ENCODE assay signal across 20 cellular contexts in the genomic region with DNA sequence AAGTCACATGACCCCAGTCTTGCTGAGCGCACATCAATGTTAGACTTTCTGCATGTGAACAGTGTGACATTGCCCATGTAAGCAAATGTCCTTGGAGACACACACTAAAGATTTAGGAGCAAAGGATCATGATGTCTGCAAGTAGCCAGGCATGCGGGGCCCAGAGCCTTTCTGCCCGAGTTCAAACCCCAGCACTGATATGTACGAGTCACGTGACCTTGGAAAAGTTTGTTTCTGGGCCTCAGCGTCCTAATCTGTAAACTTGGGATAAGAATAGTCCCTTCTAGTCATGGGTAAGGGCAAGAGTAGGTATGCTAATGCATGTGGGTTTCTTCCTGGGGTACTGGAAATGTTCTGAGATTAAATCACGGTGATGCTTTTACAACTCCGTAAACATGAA. TPM values are rescaled to one million over a fixed set of nuclear protein-coding genes. Genes with fewer than 3 reads are reported as not detected.
DNase-seq lines count a peak whose midpoint lies in the region; ATAC-seq, FAIRE-seq and TF ChIP-seq lines count a peak whose summit lies in the region.
"Had no signal": no experiment of that assay in that cellular context is flagged by ENCODE, and none has a peak within 500 bp of the region (broad histone marks: within the 10 kb centered on the region; RNA-seq: fewer than 3 reads in every experiment).

No MANE protein-coding gene starts in this region.

- WGBS in SK-N-SH (ENCODE audit: low lambda C conversion rate): 68% methylated on average over 7 of the region's 8 CpGs
- WGBS in IMR-90 (ENCODE audit: extremely low coverage in 2 of 2, insufficient read length in 1 of 2), 2 experiments: 81% methylated on average over 5 of the region's 8 CpGs; no CpG with 5 or more reads in 1 of the 2 experiments
- WGBS in H1 (ENCODE audit: extremely low coverage in 1 of 2, insufficient coverage in 1 of 2, insufficient read length in 1 of 2, insufficient replicate concordance in 2 of 2, low coverage in 1 of 2, low lambda C conversion rate in 2 of 2, missing lambda C conversion rate in 1 of 2), 2 experiments: 95% methylated on average over 8 of the region's 8 CpGs; no CpG with 5 or more reads in 1 of the 2 experiments

- dilution Hi-C loops in IMR-90 (cut with HindIII; ENCODE audit: low sequenced_read_pairs, unreplicated experiment): no loop called here

- H3K79me2 ChIP-seq in SK-N-SH (ENCODE audit: insufficient read depth) (no peaks in the 10 kb centered on the region), H1 (ENCODE audit: control insufficient read depth in 1 of 2, insufficient read depth in 2 of 2, low read length in 2 of 2) (no peaks in the 10 kb centered on the region)

- H3K9me3 ChIP-seq in SK-N-SH (no peaks in the 10 kb centered on the region), IMR-90 (ENCODE audit: control insufficient read depth, insufficient read depth, low read length) (peaks cover 1% of the 10 kb centered on the region; the same call in 1 of the 2 replicates), H1 (ENCODE audit: insufficient read depth in 2 of 2, low read depth in 1 of 2, low read length in 1 of 2) (no peaks in the 10 kb centered on the region)

- H4K20me1 ChIP-seq in SK-N-SH (ENCODE audit: insufficient read depth): no peaks in the 10 kb centered on the region
- no peaks in the 10 kb centered on the region for H4K20me1 ChIP-seq in IMR-90 (ENCODE audit: insufficient read depth, low read length)
- no peaks in the 10 kb centered on the region for H4K20me1 ChIP-seq in H1 (replicated peaks in 1 of 2; ENCODE audit: control insufficient read depth in 1 of 2, insufficient read depth in 2 of 2, low read length in 2 of 2)

- H3K56ac ChIP-seq in IMR-90 (ENCODE audit: extremely low read depth, insufficient read depth, low read length): no peak overlapping the region
- H3K56ac ChIP-seq in H1 (replicated peaks; ENCODE audit: insufficient read length, low read depth, low read length): no peak overlapping the region

- H3K79me1 ChIP-seq in IMR-90 (ENCODE audit: low read depth in 1 of 2, low read length in 2 of 2) (no peaks in the 10 kb centered on the region), H1 (ENCODE audit: low read depth, low read length) (no peaks in the 10 kb centered on the region)

- H4K8ac ChIP-seq in IMR-90 (ENCODE audit: low read depth in 2 of 2, low read length in 2 of 2) (no peak overlapping the region), H1 (ENCODE audit: extremely low read depth, insufficient read depth, low read length) (no peak overlapping the region)

- H3K4me3 ChIP-seq in SK-N-SH (ENCODE audit: low read depth in 2 of 2, low read length in 1 of 2) (no peak overlapping the region), IMR-90 (ENCODE audit: insufficient read depth, low read depth, low read length) (no peak overlapping the region), H1 (ENCODE audit: extremely low read depth in 1 of 4, insufficient read depth in 2 of 4, low read depth in 3 of 4, low read length in 4 of 4) (no peak overlapping the region)
- H3K4me3 ChIP-seq: GM23248 had no signal

- H3K4me1 ChIP-seq in SK-N-SH (ENCODE audit: control insufficient read depth in 1 of 2, insufficient read depth in 2 of 2, low read depth in 1 of 2, low read length in 1 of 2) (no peaks in the 10 kb centered on the region), IMR-90 (ENCODE audit: control insufficient read depth, insufficient read depth, low read length) (no peaks in the 10 kb centered on the region), H1 (replicated peaks in 1 of 4; ENCODE audit: control insufficient read depth in 3 of 4, insufficient read depth in 4 of 4, low read length in 3 of 4) (no peaks in the 10 kb centered on the region)

- no peaks in the 10 kb centered on the region for H3K9me2 ChIP-seq in SK-N-SH

- no peak for TF ChIP-seq EP300 in SK-N-SH (IDR thresholded peaks at IDR 0.05; ENCODE audit: borderline replicate concordance in 1 of 2, low read depth in 1 of 2, low read length in 1 of 2)
- TF ChIP-seq EP300 in H1 (IDR thresholded peaks at IDR 0.05; ENCODE audit: borderline replicate concordance in 1 of 2, low read depth in 2 of 2, low read length in 2 of 2): no peak

- H4K91ac ChIP-seq in IMR-90 (ENCODE audit: insufficient read depth, low read depth, low read length) (no peak overlapping the region), H1 (replicated peaks; ENCODE audit: insufficient read length, low read length) (no peak overlapping the region)

- H2BK5ac ChIP-seq in IMR-90 (ENCODE audit: low read depth, low read length, poor library complexity, severe bottlenecking) (no peak overlapping the region), H1 (ENCODE audit: low read depth, low read length) (no peak overlapping the region)

- no TSS peak for BruUV-seq in IMR-90 (replicated peaks; lab: Mats Ljungman, UMichigan)

- no peak overlapping the region for H2BK12ac ChIP-seq in H1 (ENCODE audit: low read depth, low read length)

- H3K27me3 ChIP-seq in SK-N-SH (ENCODE audit: insufficient read depth) (no peaks in the 10 kb centered on the region; the same call in 1 of the 2 replicates), IMR-90 (ENCODE audit: control insufficient read depth, insufficient read depth, low read length) (no peaks in the 10 kb centered on the region; the same call in 1 of the 2 replicates), H1 (replicated peaks in 1 of 4; ENCODE audit: control insufficient read depth in 3 of 4, extremely low read depth in 1 of 4, insufficient read depth in 3 of 4, low read length in 3 of 4) (no peaks in the 10 kb centered on the region)

- POLR2A ChIA-PET in SK-N-SH (lab: Yijun Ruan, JAX): no interaction called here
- POLR2A ChIA-PET in IMR-90 (lab: Charles Lee; ENCODE audit: unreplicated experiment): no interaction called here
- POLR2A ChIA-PET in H1 (lab: Charles Lee; ENCODE audit: partially characterized antibody): no interaction called here

- H2BK120ac ChIP-seq in IMR-90 (ENCODE audit: low read depth, low read length) (no peak overlapping the region), H1 (replicated peaks; ENCODE audit: low read depth, low read length) (no peak overlapping the region)

- H3F3A ChIP-seq in SK-N-SH (replicated peaks; ENCODE audit: insufficient read depth): no peaks in the 10 kb centered on the region

- H3K9me1 ChIP-seq in IMR-90 (ENCODE audit: insufficient read depth, low read length): no peaks in the 10 kb centered on the region

- no peak for FAIRE-seq in H1 (lab: Jason Lieb, UNC)
- FAIRE-seq: D721Med, G401.6, HTR-8/SVneo had no signal

- TF ChIP-seq POLR2A in IMR-90 (IDR thresholded peaks at IDR 0.05; ENCODE audit: low read depth, low read length) (no peak), H1 (IDR thresholded peaks at IDR 0.05; ENCODE audit: control extremely low read depth in 1 of 2, low read depth in 2 of 2, low read length in 2 of 2) (no peak)

- no peak overlapping the region for H3K9ac ChIP-seq in SK-N-SH
- H3K9ac ChIP-seq in IMR-90 (ENCODE audit: low read depth, low read length): no peak overlapping the region
- no peak overlapping the region for H3K9ac ChIP-seq in H1 (replicated peaks in 1 of 4; ENCODE audit: extremely low read depth in 1 of 4, low read depth in 3 of 4, low read length in 3 of 4)
- H3K9ac ChIP-seq: GM23248 had no signal

- no peak overlapping the region for H3K23ac ChIP-seq in IMR-90 (ENCODE audit: low read depth, low read length)
- H3K23ac ChIP-seq in H1 (ENCODE audit: insufficient read length): no peak overlapping the region

- in situ Hi-C loops in IMR-90 (cut with MboI; ENCODE audit: low sequenced_read_pairs): loop anchor here (5.0 kb wide), 1 partner anchor 59 kb away; no protein-coding TSS in a partner anchor

- ATAC-seq in SK-N-SH treated with all-trans-retinoic acid at 6 μM for 48 hours (no peak), IMR-90 (ENCODE audit: low read depth) (no peak)
- ATAC-seq: CD8-positive, alpha-beta T cell had no signal

- no peak overlapping the region for H3K18ac ChIP-seq in IMR-90 (ENCODE audit: low read depth, low read length)
- no peak overlapping the region for H3K18ac ChIP-seq in H1 (ENCODE audit: extremely low read depth, low read length)

- H2BK20ac ChIP-seq in IMR-90 (ENCODE audit: low read depth, low read length): no peak overlapping the region
- H2BK20ac ChIP-seq in H1 (ENCODE audit: low read length): no peak overlapping the region

- no peaks in the 10 kb centered on the region for H3K23me2 ChIP-seq in H1 (ENCODE audit: low read depth, low read length)

- CTCF ChIA-PET in SK-N-SH (lab: Yijun Ruan, JAX): interaction anchor here (0.6 to 6.9 kb wide), 25 partner anchors 10 to 395 kb away, joined by 3 to 61 read pairs (median 7); a partner anchor contains a TSS
- CTCF ChIA-PET in IMR-90 (lab: Yijun Ruan, JAX): interaction anchor here (0.8 to 2.6 kb wide), 5 partner anchors 8 to 199 kb away, joined by 3 to 11 read pairs (median 3); no protein-coding TSS in a partner anchor
- CTCF ChIA-PET in H1 (lab: Charles Lee; ENCODE audit: partially characterized antibody): interaction anchor here (0.8 to 5.0 kb wide), 29 partner anchors 8 to 246 kb away, joined by 3 to 38 read pairs (median 5); a partner anchor contains a TSS

- no peak overlapping the region for H3K14ac ChIP-seq in IMR-90 (replicated peaks; ENCODE audit: low read depth, low read length)
- H3K14ac ChIP-seq in H1 (ENCODE audit: insufficient read length): no peak overlapping the region

- H2AFZ ChIP-seq in SK-N-SH (ENCODE audit: low read depth) (no peak overlapping the region), IMR-90 (replicated peaks; ENCODE audit: low read length, poor library complexity) (no peak overlapping the region), H1 (ENCODE audit: low read length) (peak overlapping the region; percentile 30; the same call in 1 of the 2 replicates)
- H2AFZ ChIP-seq: GM23248 had no signal

- H2AK5ac ChIP-seq in IMR-90 (ENCODE audit: low read depth, low read length): no peak overlapping the region
- no peak overlapping the region for H2AK5ac ChIP-seq in H1 (ENCODE audit: low read depth, low read length)

- no peak for DNase-seq in SK-N-SH
- DNase-seq in IMR-90: no peak
- DNase-seq in H1 (ENCODE audit: low read depth in 1 of 2, low spot score in 2 of 2): no peak
- no peak for DNase-seq in hepatic stellate cell (ENCODE audit: low spot score)
- no peak for DNase-seq in GDM1 (lab: John Stamatoyannopoulos, UW)
- DNase-seq: CD8-positive, alpha-beta T cell; COR-L47; DMS153; DMS79 treated with DMSO at 0.1 percent for 48 hours; EL; GM23248; H9; KG1 had no signal

- TF ChIP-seq CTCF in SK-N-SH (IDR thresholded peaks at IDR 0.05) (no peak), IMR-90 (conservative IDR thresholded peaks at IDR 0.05; ENCODE audit: low read depth, low read length) (no peak), H1 (IDR thresholded peaks at IDR 0.05; ENCODE audit: control extremely low read depth in 1 of 3, insufficient read depth in 1 of 3, low read depth in 1 of 3, low read length in 3 of 3) (no peak)

- intact Hi-C loops in IMR-90 (cut with micrococcal nuclease): loop anchor here (2.0 kb wide), 1 partner anchor 272 kb away; a partner anchor contains a TSS

- H3K27ac ChIP-seq in SK-N-SH (ENCODE audit: low read depth in 2 of 2, low read length in 1 of 2) (no peak overlapping the region), IMR-90 (ENCODE audit: insufficient read depth, low read length) (no peak overlapping the region), H1 (ENCODE audit: low read depth, low read length) (no peak overlapping the region)
- H3K27ac ChIP-seq: 22Rv1, GM23248 had no signal

- no peak overlapping the region for H2AK9ac ChIP-seq in IMR-90 (replicated peaks; ENCODE audit: low read depth, low read length, poor library complexity)

- H3K4ac ChIP-seq in IMR-90 (ENCODE audit: low read depth, low read length): no peak overlapping the region
- H3K4ac ChIP-seq in H1 (replicated peaks; ENCODE audit: insufficient read length, low read depth, low read length): no peak overlapping the region

- H3K4me2 ChIP-seq in SK-N-SH (no peak overlapping the region), IMR-90 (ENCODE audit: low read depth, low read length) (no peak overlapping the region), H1 (ENCODE audit: insufficient read depth in 1 of 2, low read depth in 2 of 2, low read length in 2 of 2) (no peak overlapping the region)

- no peak overlapping the region for H4K5ac ChIP-seq in IMR-90 (ENCODE audit: low read depth, low read length)
- no peak overlapping the region for H4K5ac ChIP-seq in H1 (ENCODE audit: insufficient read length, low read depth, low read length)

- H2BK15ac ChIP-seq in IMR-90 (ENCODE audit: low read depth, low read length) (no peak overlapping the region), H1 (ENCODE audit: low read length) (no peak overlapping the region)

- H3K36me3 ChIP-seq in SK-N-SH (replicated peaks in 1 of 2; ENCODE audit: control insufficient read depth in 1 of 2, insufficient read depth in 2 of 2, low read length in 1 of 2) (no peaks in the 10 kb centered on the region), IMR-90 (ENCODE audit: control insufficient read depth, insufficient read depth, low read length) (no peaks in the 10 kb centered on the region), H1 (ENCODE audit: control insufficient read depth in 2 of 4, insufficient read depth in 4 of 4, low read length in 3 of 4) (no peaks in the 10 kb centered on the region)

- TF ChIP-seq RAD21 in SK-N-SH (IDR thresholded peaks at IDR 0.05; ENCODE audit: low read length): no peak
- no peak for TF ChIP-seq RAD21 in IMR-90 (IDR thresholded peaks at IDR 0.05; ENCODE audit: low read length)
- TF ChIP-seq RAD21 in H1 (IDR thresholded peaks at IDR 0.05 in 1 of 2, conservative IDR thresholded peaks at IDR 0.05 in 1 of 2; ENCODE audit: low read depth in 2 of 2, low read length in 2 of 2): no peak

RNA-seq across cellular contexts. Expression of a gene that starts 16.8 kb away (rescaled TPM):
- polyA plus RNA-seq in SK-N-SH (2012; rRNA removed) (not detected in 2 replicates), IMR-90 (2012; rRNA removed) (not detected in 2 replicates), H1 (2011; rRNA removed) (0.20 TPM in 1 of 2 replicates, not detected in the other)
- polyA plus RNA-seq in SK-N-SH (2012; cell fraction: cytosol; rRNA removed): 0.04 TPM in 1 of 2 replicates, not detected in the other
- polyA plus RNA-seq in SK-N-SH (2012; cell fraction: nucleus; rRNA removed): not detected in 2 replicates
- 0.18 TPM in 1 of 2 replicates, not detected in the other for total RNA-seq in IMR-90 (2012; rRNA removed)
- 0.10 TPM in 1 of 2 replicates, not detected in the other for polyA plus RNA-seq in IMR-90 (2012; cell fraction: cytosol; rRNA removed)
- polyA plus RNA-seq in IMR-90 (2012; cell fraction: nucleus; rRNA removed; ENCODE audit: low replicate concordance): not detected in 2 replicates
- total RNA-seq in H1 (2021; fragmentation: NEBNext Ultra II Directional; extraction: Animal tissue kit (Norgen Biotek cat#: 25700)): not detected in 2 replicates
- not detected for polyA plus RNA-seq in H1 (2011; cell fraction: cytosol; rRNA removed)
- polyA plus RNA-seq in H1 (2011; cell fraction: nucleus; rRNA removed): 0.31 TPM
- polyA plus RNA-seq in H1 (2012, experiment 1 of 2): 0.11 to 0.42 TPM in 2 of 4 replicates, not detected in the others
- polyA plus RNA-seq in H1 (2012, experiment 2 of 2): not detected
- polyA plus RNA-seq in H1 (2013, experiment 1 of 2): not detected
- 0.22 TPM for polyA plus RNA-seq in H1 (2013, experiment 2 of 2)
- polyA minus RNA-seq in H1 (2011; rRNA and poly(A)+ RNA removed): 0.13 TPM in 1 of 2 replicates, not detected in the other
- polyA minus RNA-seq in H1 (2011; cell fraction: cytosol; rRNA and poly(A)+ RNA removed): not detected
- polyA minus RNA-seq in H1 (2011; cell fraction: nucleus; rRNA and poly(A)+ RNA removed): 0.70 TPM
- total RNA-seq: A673; CD8-positive, alpha-beta T cell; GM23248; H9 had no signal
- polyA plus RNA-seq: BJ, GM23248 had no signal

RNA-seq across cellular contexts. Expression of a gene that starts 25.3 kb away (rescaled TPM):
- polyA plus RNA-seq in SK-N-SH (2012; rRNA removed) (11.7 and 15.2 TPM in 2 replicates), IMR-90 (2012; rRNA removed) (13.2 and 14.1 TPM in 2 replicates), H1 (2011; rRNA removed) (12.9 and 15.4 TPM in 2 replicates)
- polyA plus RNA-seq in SK-N-SH (2012; cell fraction: cytosol; rRNA removed): 10.5 and 12.9 TPM in 2 replicates
- polyA plus RNA-seq in SK-N-SH (2012; cell fraction: nucleus; rRNA removed): 28.0 and 28.6 TPM in 2 replicates
- 3.2 and 3.6 TPM in 2 replicates for total RNA-seq in IMR-90 (2012; rRNA removed)
- 11.1 and 14.1 TPM in 2 replicates for polyA plus RNA-seq in IMR-90 (2012; cell fraction: cytosol; rRNA removed)
- 29.3 and 30.3 TPM in 2 replicates for polyA plus RNA-seq in IMR-90 (2012; cell fraction: nucleus; rRNA removed; ENCODE audit: low replicate concordance)
- 18.0 and 21.0 TPM in 2 replicates for total RNA-seq in H1 (2021; fragmentation: NEBNext Ultra II Directional; extraction: Animal tissue kit (Norgen Biotek cat#: 25700))
- 11.8 TPM for polyA plus RNA-seq in H1 (2011; cell fraction: cytosol; rRNA removed)
- 18.5 TPM for polyA plus RNA-seq in H1 (2011; cell fraction: nucleus; rRNA removed)
- polyA plus RNA-seq in H1 (2012, experiment 1 of 2): 13.4 to 15.3 TPM (median 14.9 TPM) in 4 replicates
- polyA plus RNA-seq in H1 (2012, experiment 2 of 2): 14.5 TPM
- polyA plus RNA-seq in H1 (2013, experiment 1 of 2): 12.0 TPM
- polyA plus RNA-seq in H1 (2013, experiment 2 of 2): 12.1 TPM
- polyA minus RNA-seq in H1 (2011; rRNA and poly(A)+ RNA removed): 4.8 and 7.2 TPM in 2 replicates
- 7.1 TPM for polyA minus RNA-seq in H1 (2011; cell fraction: cytosol; rRNA and poly(A)+ RNA removed)
- 10.7 TPM for polyA minus RNA-seq in H1 (2011; cell fraction: nucleus; rRNA and poly(A)+ RNA removed)

RNA-seq across cellular contexts. Expression of a gene that starts 35.6 kb away (rescaled TPM):
- polyA plus RNA-seq in SK-N-SH (2012; rRNA removed): not detected in 2 replicates
- not detected in 2 replicates for polyA plus RNA-seq in SK-N-SH (2012; cell fraction: cytosol; rRNA removed)
- polyA plus RNA-seq in SK-N-SH (2012; cell fraction: nucleus; rRNA removed): 0.13 TPM in 1 of 2 replicates, not detected in the other
- total RNA-seq in IMR-90 (2012; rRNA removed): not detected in 2 replicates
- polyA plus RNA-seq in IMR-90 (2012; rRNA removed): not detected in 2 replicates
- polyA plus RNA-seq in IMR-90 (2012; cell fraction: cytosol; rRNA removed): 0.16 TPM in 1 of 2 replicates, not detected in the other
- polyA plus RNA-seq in IMR-90 (2012; cell fraction: nucleus; rRNA removed; ENCODE audit: low replicate concordance): 0.07 TPM in 1 of 2 replicates, not detected in the other
- total RNA-seq in H1 (2021; fragmentation: NEBNext Ultra II Directional; extraction: Animal tissue kit (Norgen Biotek cat#: 25700)): not detected in 2 replicates
- polyA plus RNA-seq in H1 (2011; rRNA removed): 1.3 and 2.0 TPM in 2 replicates
- polyA plus RNA-seq in H1 (2011; cell fraction: cytosol; rRNA removed): 0.89 TPM
- 0.24 TPM for polyA plus RNA-seq in H1 (2011; cell fraction: nucleus; rRNA removed)
- 0.24 to 0.64 TPM (median 0.44 TPM) in 3 of 4 replicates, not detected in the other for polyA plus RNA-seq in H1 (2012, experiment 1 of 2)
- polyA plus RNA-seq in H1 (2012, experiment 2 of 2): 0.81 TPM
- polyA plus RNA-seq in H1 (2013, experiment 1 of 2): 0.32 TPM
- 0.24 TPM for polyA plus RNA-seq in H1 (2013, experiment 2 of 2)
- polyA minus RNA-seq in H1 (2011; rRNA and poly(A)+ RNA removed): 0.57 and 1.8 TPM in 2 replicates
- polyA minus RNA-seq in H1 (2011; cell fraction: cytosol; rRNA and poly(A)+ RNA removed): not detected
- polyA minus RNA-seq in H1 (2011; cell fraction: nucleus; rRNA and poly(A)+ RNA removed): not detected
- total RNA-seq: A673; CD8-positive, alpha-beta T cell; GM23248; H9 had no signal
- polyA plus RNA-seq: BJ had no signal

RNA-seq across cellular contexts. Expression of a gene that starts 54.5 kb away (rescaled TPM):
- polyA plus RNA-seq in SK-N-SH (2012; rRNA removed) (0.23 TPM in 1 of 2 replicates, not detected in the other), IMR-90 (2012; rRNA removed) (0.17 TPM in 1 of 2 replicates, not detected in the other), H1 (2011; rRNA removed) (2.0 and 2.5 TPM in 2 replicates)
- polyA plus RNA-seq in SK-N-SH (2012; cell fraction: cytosol; rRNA removed): 0.01 TPM in 1 of 2 replicates, not detected in the other
- 0.07 and 0.13 TPM in 2 replicates for polyA plus RNA-seq in SK-N-SH (2012; cell fraction: nucleus; rRNA removed)
- not detected in 2 replicates for total RNA-seq in IMR-90 (2012; rRNA removed)
- 0.14 TPM in 1 of 2 replicates, not detected in the other for polyA plus RNA-seq in IMR-90 (2012; cell fraction: cytosol; rRNA removed)
- 0.04 TPM in 1 of 2 replicates, not detected in the other for polyA plus RNA-seq in IMR-90 (2012; cell fraction: nucleus; rRNA removed; ENCODE audit: low replicate concordance)
- total RNA-seq in H1 (2021; fragmentation: NEBNext Ultra II Directional; extraction: Animal tissue kit (Norgen Biotek cat#: 25700)): 0.67 and 0.84 TPM in 2 replicates
- 1.6 TPM for polyA plus RNA-seq in H1 (2011; cell fraction: cytosol; rRNA removed)
- 1.8 TPM for polyA plus RNA-seq in H1 (2011; cell fraction: nucleus; rRNA removed)
- polyA plus RNA-seq in H1 (2012, experiment 1 of 2): 0.48 to 0.98 TPM (median 0.88 TPM) in 3 of 4 replicates, not detected in the other
- 0.66 TPM for polyA plus RNA-seq in H1 (2012, experiment 2 of 2)
- polyA plus RNA-seq in H1 (2013, experiment 1 of 2): 0.99 TPM
- 1.0 TPM for polyA plus RNA-seq in H1 (2013, experiment 2 of 2)
- polyA minus RNA-seq in H1 (2011; rRNA and poly(A)+ RNA removed): 0.98 and 1.0 TPM in 2 replicates
- polyA minus RNA-seq in H1 (2011; cell fraction: cytosol; rRNA and poly(A)+ RNA removed): not detected
- polyA minus RNA-seq in H1 (2011; cell fraction: nucleus; rRNA and poly(A)+ RNA removed): not detected
- total RNA-seq: A673; CD8-positive, alpha-beta T cell; GM23248 had no signal
- polyA plus RNA-seq: BJ, GM23248 had no signal
